Comparison of ENCODE assay signal across 24 cellular contexts in genomic region chr1:94318505-94319030, GRCh38.
"Had no signal": no experiment of that assay in that cellular context is flagged by ENCODE, and none has a peak within 500 bp of the region (broad histone marks: within the 10 kb centered on the region; RNA-seq: fewer than 3 reads in every experiment).

No MANE protein-coding gene starts in this region.

- H3K4me1 ChIP-seq: sigmoid colon had no signal

- ATAC-seq: activated CD4-positive, alpha-beta T cell treated with anti-CD3 and anti-CD28 coated beads for 36 hours; activated T-cell treated with anti-CD3 and anti-CD28 coated beads, Interleukin-2, amount 50 U/mL, for 4 hours; stimulated activated naive B cell treated with anti-CD40 and anti-IgM and Interleukin-4, amounts not matched to agents 10 μg/mL and 1 μg/mL and 100 μg/mL, for 72 hours; T-helper 17 cell had no signal

- H3K36me3 ChIP-seq: cardiac muscle cell, sigmoid colon, vagina had no signal

- H3K27me3 ChIP-seq: cardiac muscle cell, sigmoid colon, testis, vagina had no signal

- H3K27ac ChIP-seq: cardiac muscle cell, sigmoid colon, vagina had no signal

- H3K9me3 ChIP-seq: sigmoid colon, testis, vagina had no signal

- DNase-seq: activated B cell treated with CpG ODN at 0.5 μM for 24 hours; activated CD4-positive, alpha-beta T cell treated with anti-CD3 and anti-CD28 coated beads for 36 hours; activated CD4-positive, alpha-beta T cell treated with anti-CD3 and anti-CD28 coated beads, Interleukin-2, amount 50 U/mL, for 48 hours; activated CD8-positive, alpha-beta memory T cell treated with anti-CD3 and anti-CD28 coated beads, Interleukin-2, amount 50 U/mL, for 48 hours; activated naive CD4-positive, alpha-beta T cell treated with Interleukin-2 at 50 U/mL for 16 hours; activated naive CD8-positive, alpha-beta T cell treated with anti-CD3 and anti-CD28 coated beads, Interleukin-2, amount 10 ng/mL, durations not matched to agents 7 days and 5 days; activated T-cell treated with anti-CD3 and anti-CD28 coated beads, Interleukin-2, amount 50 U/mL, for 4 hours; amniotic stem cell; cortex of kidney; erythroblast; foreskin fibroblast; mesendoderm; naive B cell; posterior cingulate gyrus; sigmoid colon; stimulated activated CD4-positive, alpha-beta T cell treated with anti-CD3 and anti-CD28 coated beads, Interleukin-2, amount 100 ng/mL, for 48 hours; stimulated activated CD8-positive, alpha-beta memory T cell treated with anti-CD3 and anti-CD28 coated beads, Interleukin-4, amount 100 ng/mL, for 48 hours; stimulated activated naive B cell treated with anti-CD40 and anti-IgM and Interleukin-4, amounts not matched to agents 10 μg/mL and 1 μg/mL and 100 μg/mL, for 72 hours; T-helper 17 cell; testis; trophoblast cell had no signal

- H3K4me3 ChIP-seq: cardiac muscle cell, sigmoid colon, smooth muscle cell, testis, vagina had no signal
